1 cellular context compared by ENCODE assay signal in genomic region chr2:28366496-28367282, GRCh38.
TF ChIP-seq lines count a peak whose summit lies in the region.

No MANE protein-coding gene starts in this region.

TF ChIP-seq in K562, 482 proteins besides CTCF, POLR2A, EP300 and RAD21 (continued from another document and continues in another):
- no peak for TF ChIP-seq ZNF512 (tag; IDR thresholded peaks at IDR 0.05)
- no peak for TF ChIP-seq YBX1 (IDR thresholded peaks at IDR 0.05)
- TF ChIP-seq SIX5 (IDR thresholded peaks at IDR 0.05; ENCODE audit: borderline replicate concordance in 1 of 2, insufficient read depth in 1 of 2, low read depth in 1 of 2, low read length in 2 of 2) = no peak
- no peak; the same call in 1 of the 2 replicates for TF ChIP-seq RUNX1 (IDR thresholded peaks at IDR 0.05; ENCODE audit: low read depth)
- TF ChIP-seq THAP7 (CRISPR knock-in tag; IDR thresholded peaks at IDR 0.05) = no peak
- TF ChIP-seq POLR3A (IDR thresholded peaks at IDR 0.05; ENCODE audit: borderline replicate concordance, extremely low read depth, insufficient read depth, insufficient read length) = no peak
- no peak for TF ChIP-seq XRCC4 (IDR thresholded peaks at IDR 0.05; ENCODE audit: extremely low read depth, insufficient read depth, insufficient read length)
- peak; percentile 33; the same call in 1 of the 2 replicates for TF ChIP-seq ZNF740 (CRISPR knock-in tag; IDR thresholded peaks at IDR 0.05)
- no peak; a peak in 1 of 4 replicates for TF ChIP-seq ZNF740 (tag; IDR thresholded peaks at IDR 0.05)
- TF ChIP-seq E2F8 (IDR thresholded peaks at IDR 0.05; ENCODE audit: low read depth, partially characterized antibody) = no peak
- TF ChIP-seq DPF2 (IDR thresholded peaks at IDR 0.05) = peak; percentile 94
- TF ChIP-seq RNF219 (CRISPR knock-in tag; IDR thresholded peaks at IDR 0.05) = no peak
- peak; percentile 80 for TF ChIP-seq ZNF589 (CRISPR knock-in tag; IDR thresholded peaks at IDR 0.05; ENCODE audit: low read depth)
- no peak for TF ChIP-seq ZEB2 (IDR thresholded peaks at IDR 0.05)
- no peak; the same call in 1 of the 2 replicates for TF ChIP-seq ZNF609 (CRISPR knock-in tag; IDR thresholded peaks at IDR 0.05; ENCODE audit: borderline replicate concordance)
- TF ChIP-seq ETV5 (CRISPR knock-in tag; IDR thresholded peaks at IDR 0.05; ENCODE audit: low read depth) = no peak
- no peak for TF ChIP-seq PHB (CRISPR knock-in tag; IDR thresholded peaks at IDR 0.05)
- TF ChIP-seq MAX (CRISPR knock-in tag; IDR thresholded peaks at IDR 0.05) = peak; percentile 79
- TF ChIP-seq TFAP4 (CRISPR knock-in tag; IDR thresholded peaks at IDR 0.05; ENCODE audit: borderline replicate concordance) = peak; percentile 70
- TF ChIP-seq BMI1 (IDR thresholded peaks at IDR 0.05; ENCODE audit: low read length) = no peak
- peak; percentile 76 for TF ChIP-seq CCNT2 (IDR thresholded peaks at IDR 0.05; ENCODE audit: borderline replicate concordance, extremely low read depth, insufficient read length, low read depth, low read length)
- TF ChIP-seq STAT5B (CRISPR knock-in tag; IDR thresholded peaks at IDR 0.05) = no peak
- TF ChIP-seq KLF16 (IDR thresholded peaks at IDR 0.05) = no peak
- TF ChIP-seq HIVEP1 (CRISPR knock-in tag; IDR thresholded peaks at IDR 0.05) = 0 out of 2 replicates have a peak, but pooled peaks have one; percentile 52
- TF ChIP-seq SMARCE1 (IDR thresholded peaks at IDR 0.05) = peak; percentile 94
- peak; percentile 14 to 56; a peak in 1 of 4 replicates for TF ChIP-seq ETV6 (IDR thresholded peaks at IDR 0.05; ENCODE audit: borderline replicate concordance in 1 of 2, low read depth in 2 of 2, low read length in 1 of 2)
- TF ChIP-seq ETV6 (CRISPR knock-in tag; IDR thresholded peaks at IDR 0.05; ENCODE audit: borderline replicate concordance) = no peak
- TF ChIP-seq ZFP30 (CRISPR knock-in tag; IDR thresholded peaks at IDR 0.05; ENCODE audit: borderline replicate concordance) = no peak
- TF ChIP-seq MLX (CRISPR knock-in tag; conservative IDR thresholded peaks at IDR 0.05) = no peak
- TF ChIP-seq MTA2 (IDR thresholded peaks at IDR 0.05; ENCODE audit: low read depth) = peak; percentile 66
- 0 out of 2 replicates have a peak, but pooled peaks have one; percentile 48 for TF ChIP-seq TARDBP (IDR thresholded peaks at IDR 0.05)
- TF ChIP-seq STAT5A (IDR thresholded peaks at IDR 0.05; ENCODE audit: borderline replicate concordance, low read length) = peak; percentile 43; the same call in 1 of the 2 replicates
- TF ChIP-seq ZMIZ1 (IDR thresholded peaks at IDR 0.05; ENCODE audit: low read depth in 2 of 2, low read length in 2 of 2) = peak in 1 of 2 experiments; percentile 66; a peak in 1 of 4 replicates
- TF ChIP-seq ASH1L (IDR thresholded peaks at IDR 0.05; ENCODE audit: borderline replicate concordance, low read depth, partially characterized antibody) = no peak
- no peak for TF ChIP-seq MXD1 (CRISPR knock-in tag; IDR thresholded peaks at IDR 0.05; ENCODE audit: borderline replicate concordance, poor library complexity, severe bottlenecking)
- TF ChIP-seq GTF2F1 (IDR thresholded peaks at IDR 0.05; ENCODE audit: low read depth, low read length) = no peak
- no peak for TF ChIP-seq CREB1 (IDR thresholded peaks at IDR 0.05)
- TF ChIP-seq CREB1 (CRISPR knock-in tag; IDR thresholded peaks at IDR 0.05) = no peak
- no peak for TF ChIP-seq ZNF253 (CRISPR knock-in tag; conservative IDR thresholded peaks at IDR 0.05)
- no peak for TF ChIP-seq TCF7L2 (IDR thresholded peaks at IDR 0.05; ENCODE audit: low read depth, low read length)
